17 cellular contexts compared by ENCODE assay signal in the genomic region with DNA sequence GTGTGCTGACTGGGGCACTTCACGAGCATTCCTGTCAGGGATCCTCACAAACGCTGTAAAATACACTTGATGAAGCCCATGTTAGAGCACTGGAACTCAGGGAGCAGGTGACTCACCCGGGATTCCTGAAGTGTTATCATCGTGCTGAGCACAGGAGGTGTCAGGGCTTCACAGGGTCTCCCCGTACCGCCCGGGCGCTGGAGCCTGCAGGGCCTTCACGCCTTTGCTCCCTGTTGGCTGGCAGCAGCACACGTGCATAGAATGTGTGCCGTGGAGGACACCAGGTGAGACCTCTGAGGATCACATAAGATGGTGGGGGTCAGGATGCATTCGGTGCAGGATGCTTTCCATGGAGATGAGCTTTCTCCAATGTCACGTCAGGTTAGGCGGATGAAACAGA.
DNase-seq lines count a peak whose midpoint lies in the region; TF ChIP-seq lines count a peak whose summit lies in the region.
"Had no signal": no experiment of that assay in that cellular context is flagged by ENCODE, and none has a peak within 500 bp of the region (broad histone marks: within the 10 kb centered on the region; RNA-seq: fewer than 3 reads in every experiment).

No MANE protein-coding gene starts in this region.

- no peak overlapping the region for H2BK12ac ChIP-seq in neuronal stem cell (ENCODE audit: low read length)

- CTCF ChIA-PET in A673 (lab: Charles Lee), result no interaction called here

- no peak overlapping the region for H3K23ac ChIP-seq in neuronal stem cell (ENCODE audit: low read depth, low read length, poor library complexity)

- DNase-seq in Daoy (ENCODE audit: low read depth), result peak; percentile 27
- DNase-seq in M059J (ENCODE audit: low read depth), result peak; percentile 3
- DNase-seq in kidney tubule cell (ENCODE audit: low spot score), result peak; percentile 28
- DNase-seq in neuronal stem cell (ENCODE audit: low spot score), result no peak
- DNase-seq in A673 (ENCODE audit: low spot score), result no peak
- DNase-seq in NCI-H1105 treated with DMSO at 0.1 percent for 48 hours (lab: John Stamatoyannopoulos, UW), result no peak
- no peak for DNase-seq in ascending aorta (ENCODE audit: low spot score in 2 of 2)
- DNase-seq in Ammon's horn (ENCODE audit: low spot score), result no peak
- DNase-seq: Calu3; CD8-positive, alpha-beta T cell; DMS79 treated with DMSO at 0.1 percent for 48 hours; EL; H9 had no signal

- TF ChIP-seq CTCF in A673 (conservative IDR thresholded peaks at IDR 0.05; ENCODE audit: low read depth, low read length) (no peak), ascending aorta (IDR thresholded peaks at IDR 0.05) (no peak)

- no peak overlapping the region for H2BK5ac ChIP-seq in neuronal stem cell (ENCODE audit: low read length)

- H2BK120ac ChIP-seq in neuronal stem cell (ENCODE audit: low read depth, low read length), result no peak overlapping the region

- no peak overlapping the region for H3K14ac ChIP-seq in neuronal stem cell (ENCODE audit: low read length)

- H3K79me1 ChIP-seq in neuronal stem cell (ENCODE audit: low read depth, low read length), result no peaks in the 10 kb centered on the region

- H2AK5ac ChIP-seq in neuronal stem cell (ENCODE audit: low read depth, low read length), result no peak overlapping the region

- no peak overlapping the region for H3K4ac ChIP-seq in neuronal stem cell (ENCODE audit: low read length)

- H3K27ac ChIP-seq in neuronal stem cell (replicated peaks; ENCODE audit: low read length), result no peak overlapping the region
- H3K27ac ChIP-seq in A673 (ENCODE audit: low read depth, low read length, poor library complexity, severe bottlenecking), result no peak overlapping the region
- no peak overlapping the region for H3K27ac ChIP-seq in ascending aorta
- H3K27ac ChIP-seq: 22Rv1; A549; BLaER1 treated with 17β-estradiol and CSF1 and Interleukin-3, amounts not matched to agents 10 nM and 100 nM had no signal

- H3K4me1 ChIP-seq in neuronal stem cell (ENCODE audit: control insufficient read depth in 2 of 2, insufficient read depth in 1 of 2, low read depth in 1 of 2, low read length in 2 of 2), result peaks cover 0 to 2% of the 10 kb centered on the region in 2 donors
- no peaks in the 10 kb centered on the region for H3K4me1 ChIP-seq in A673 (ENCODE audit: insufficient read depth, low read length, poor library complexity, severe bottlenecking)
- H3K4me1 ChIP-seq in ascending aorta, result no peaks in the 10 kb centered on the region
- H3K4me1 ChIP-seq: A549 had no signal

- H3K4me3 ChIP-seq in neuronal stem cell (ENCODE audit: low read length in 2 of 2) (no peak overlapping the region), A673 (ENCODE audit: low read depth, low read length, poor library complexity, severe bottlenecking) (no peak overlapping the region), ascending aorta (no peak overlapping the region)
- H3K4me3 ChIP-seq: A549; BLaER1 treated with 17β-estradiol and CSF1 and Interleukin-3, amounts not matched to agents 10 nM and 100 nM; GM12878 had no signal

- intact Hi-C loops in A673 (cut with micrococcal nuclease; ENCODE audit: unreplicated experiment) (loop anchor here (2.0 to 5.0 kb wide), 2 partner anchors 183 to 426 kb away; no protein-coding TSS in a partner anchor), ascending aorta (cut with DNase I) (no loop called here)

- no peaks in the 10 kb centered on the region for H3K27me3 ChIP-seq in neuronal stem cell (ENCODE audit: control insufficient read depth in 3 of 3, insufficient read depth in 3 of 3, low read depth in 1 of 3, low read length in 3 of 3)
- no peaks in the 10 kb centered on the region for H3K27me3 ChIP-seq in A673 (replicated peaks; ENCODE audit: insufficient read depth, low read depth, low read length, poor library complexity)
- no peaks in the 10 kb centered on the region for H3K27me3 ChIP-seq in ascending aorta
- H3K27me3 ChIP-seq: BLaER1 treated with 17β-estradiol and CSF1 and Interleukin-3, amounts not matched to agents 10 nM and 100 nM had no signal

- H4K91ac ChIP-seq in neuronal stem cell (ENCODE audit: low read depth, low read length, poor library complexity), result no peak overlapping the region

- POLR2A ChIA-PET in A673 (lab: Charles Lee; ENCODE audit: low non-redundant PET), result no interaction called here

- H2BK15ac ChIP-seq in neuronal stem cell (ENCODE audit: low read length), result no peak overlapping the region

- H3K9me3 ChIP-seq in neuronal stem cell (replicated peaks in 1 of 2; ENCODE audit: control insufficient read depth in 2 of 2, insufficient read depth in 1 of 2, low read depth in 1 of 2, low read length in 2 of 2), result no peaks in the 10 kb centered on the region
- H3K9me3 ChIP-seq in A673 (ENCODE audit: low read depth, low read length, poor library complexity, severe bottlenecking), result no peaks in the 10 kb centered on the region
- no peaks in the 10 kb centered on the region for H3K9me3 ChIP-seq in ascending aorta
- H3K9me3 ChIP-seq: A549 had no signal

- peak overlapping the region; percentile 7 for H3K9ac ChIP-seq in neuronal stem cell (ENCODE audit: low read depth, low read length, poor library complexity)
- H3K9ac ChIP-seq: BLaER1 treated with 17β-estradiol and CSF1 and Interleukin-3, amounts not matched to agents 10 nM and 100 nM had no signal

- no peaks in the 10 kb centered on the region for H3K36me3 ChIP-seq in neuronal stem cell (replicated peaks in 1 of 2; ENCODE audit: control insufficient read depth in 2 of 2, insufficient read depth in 2 of 2, low read length in 2 of 2)
- H3K36me3 ChIP-seq in A673 (ENCODE audit: insufficient read depth, low read length, poor library complexity, severe bottlenecking), result no peaks in the 10 kb centered on the region
- no peaks in the 10 kb centered on the region for H3K36me3 ChIP-seq in ascending aorta
- H3K36me3 ChIP-seq: BLaER1 treated with 17β-estradiol and CSF1 and Interleukin-3, amounts not matched to agents 10 nM and 100 nM had no signal

- no TSS peak for BruUV-seq in A673 (replicated peaks; lab: Mats Ljungman, UMichigan)

- WGBS in neuronal stem cell (ENCODE audit: extremely low coverage in 2 of 2, insufficient read length in 2 of 2, insufficient replicate concordance in 1 of 2), 2 donors, result no CpG with 5 or more reads among the region's 14 CpGs

- no peak overlapping the region for H2AFZ ChIP-seq in neuronal stem cell (ENCODE audit: low read length)

- H4K8ac ChIP-seq in neuronal stem cell (ENCODE audit: low read depth, low read length), result no peak overlapping the region

- no peak overlapping the region for H3K18ac ChIP-seq in neuronal stem cell (ENCODE audit: low read length)

- no peak overlapping the region for H3K4me2 ChIP-seq in neuronal stem cell (ENCODE audit: insufficient read depth, low read length, poor library complexity, severe bottlenecking)
- H3K4me2 ChIP-seq: A549 had no signal

Comparison
In these comparisons a context has a peak if more than half of its experiments do, and no peak if none do; other contexts are left out.
1. DNase-seq: peak in Daoy (single experiment), M059J (single experiment) and kidney tubule cell (single experiment); none in neuronal stem cell (single experiment), A673 (single experiment), NCI-H1105 treated with DMSO at 0.1 percent for 48 hours (single experiment), ascending aorta (0 of 2) and Ammon's horn (single experiment).